Comparison of ENCODE assay signal across 16 cellular contexts in the genomic region with DNA sequence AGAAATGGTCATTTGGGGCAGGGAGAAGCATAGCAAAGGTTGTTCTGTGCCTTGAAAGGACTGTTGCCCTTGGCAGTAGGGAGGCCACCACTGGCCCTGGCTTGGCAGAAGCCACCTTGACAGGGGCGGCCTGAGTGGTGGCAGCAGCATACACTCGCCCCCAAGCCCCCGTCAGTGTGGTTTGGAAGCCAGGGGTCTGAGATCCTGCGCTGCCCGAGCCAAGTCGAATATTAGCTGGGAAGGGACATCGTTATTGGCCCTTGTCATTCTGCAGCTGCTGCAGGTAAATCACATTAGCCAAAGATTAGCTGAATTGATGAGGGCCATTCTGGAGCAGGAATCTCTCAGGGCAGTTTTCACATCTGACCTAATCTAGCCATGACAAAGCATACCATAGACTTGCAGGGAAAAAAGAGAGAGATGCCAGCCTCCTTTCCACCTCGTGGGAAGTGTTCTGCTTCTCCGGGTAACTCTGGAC. TPM values are rescaled to one million over a fixed set of nuclear protein-coding genes. Genes with fewer than 3 reads are reported as not detected.
"Had no signal": no experiment of that assay in that cellular context is flagged by ENCODE, and none has a peak within 500 bp of the region (broad histone marks: within the 10 kb centered on the region; RNA-seq: fewer than 3 reads in every experiment).

No MANE protein-coding gene starts in this region.

- DNase-seq: Kasumi-1, MM.1S, NCI-H1092 treated with DMSO at 0.1 percent for 48 hours, NCI-H1436, NCI-H187, NCI-H2029, NCI-H345, NCI-H446 treated with DMSO at 0.1 percent for 48 hours, NCI-H510A treated with DMSO at 0.1 percent for 48 hours, RPMI8226, SHP77, SW 1271 had no signal

- H3K36me3 Mint-ChIP-seq: IgD-negative memory B cell had no signal

- H3K4me3 Mint-ChIP-seq: IgD-negative memory B cell had no signal

- H3K9ac ChIP-seq: KMS-11 had no signal

- H3K27ac Mint-ChIP-seq: IgD-negative memory B cell had no signal

- H3K4me3 ChIP-seq: K562 had no signal

- H3K27ac ChIP-seq: HL-60, KMS-11 had no signal

- H3K4me1 Mint-ChIP-seq: IgD-negative memory B cell had no signal

RNA-seq across cellular contexts. Expression of gene OLFM1, which starts 9.0 kb away (rescaled TPM):
- total RNA-seq: K562 had no signal
- polyA plus RNA-seq: K562 had no signal
